In the genomic region with DNA sequence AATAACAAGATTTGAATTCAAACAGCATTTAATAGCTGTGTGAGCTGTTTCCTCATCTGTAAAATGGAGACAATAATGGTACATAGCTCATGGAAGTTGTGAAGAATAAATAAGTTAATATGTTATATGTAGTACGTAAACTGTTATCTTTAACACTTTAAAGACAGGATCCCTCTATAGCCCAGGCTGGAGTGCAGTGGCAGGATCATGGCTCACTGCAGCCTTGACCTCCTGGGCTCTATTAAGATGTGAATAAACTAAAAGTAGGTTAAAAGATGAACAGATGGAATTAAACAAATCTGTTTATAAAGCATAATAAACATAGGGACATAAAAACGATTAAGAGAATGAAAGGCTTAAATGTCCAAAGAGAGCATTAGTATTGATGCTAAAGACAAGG, we compare ENCODE assay signal across 9 cellular contexts. TPM values are rescaled to one million over a fixed set of nuclear protein-coding genes. Genes with fewer than 3 reads are reported as not detected.
DNase-seq lines count a peak whose midpoint lies in the region; ATAC-seq and TF ChIP-seq lines count a peak whose summit lies in the region.
"Had no signal": no experiment of that assay in that cellular context is flagged by ENCODE, and none has a peak within 500 bp of the region (broad histone marks: within the 10 kb centered on the region; RNA-seq: fewer than 3 reads in every experiment).

No MANE protein-coding gene starts in this region.

- H3K27me3 ChIP-seq in SK-N-SH (ENCODE audit: insufficient read depth) (no peaks in the 10 kb centered on the region), iPS DF 6.9 (ENCODE audit: control insufficient read depth, insufficient read depth, low read length) (no peaks in the 10 kb centered on the region)

- H3K4me3 Mint-ChIP-seq in activated T-helper 1 cell treated with anti-CD3 and anti-CD28 coated beads, Interleukin-12 subunit alpha, Interleukin-12 subunit beta, Interleukin-2, Interleukin-4 antibody, amounts not matched to agents 30 ng/mL and 10 ng/mL and 1 ng/mL, durations not matched to agents 14 hours and 24 hours and 36 hours, result peak overlapping the region; percentile 97
- H3K4me3 Mint-ChIP-seq in stimulated activated memory B cell treated with anti-CD40 and anti-IgM and Interleukin-4, amounts not matched to agents 10 μg/mL and 1 μg/mL and 100 μg/mL, for 72 hours, result peak overlapping the region; percentile 98

- H3K9me2 ChIP-seq in SK-N-SH, result no peaks in the 10 kb centered on the region

- H3K4me2 ChIP-seq in SK-N-SH, result peak overlapping the region; percentile 94

- intact Hi-C loops in activated T-helper 1 cell treated with anti-CD3 and anti-CD28 coated beads, Interleukin-12 subunit alpha, Interleukin-12 subunit beta, Interleukin-2, Interleukin-4 antibody, amounts not matched to agents 30 ng/mL and 10 ng/mL and 1 ng/mL, durations not matched to agents 14 hours and 24 hours and 36 hours (cut with micrococcal nuclease), result loop anchor here (1.0 to 10.0 kb wide), 5 partner anchors 349 to 1495 kb away; a partner anchor contains a TSS

- DNase-seq in SK-N-SH (no peak), iPS DF 6.9 (ENCODE audit: low read depth, low spot score) (no peak), AG20443 (ENCODE audit: low spot score) (no peak), DMS79 (lab: John Stamatoyannopoulos, UW) (no peak), NCI-H1694 treated with DMSO at 0.1 percent for 48 hours (lab: John Stamatoyannopoulos, UW) (no peak)
- DNase-seq in activated T-helper 1 cell treated with anti-CD3 and anti-CD28 coated beads, Interleukin-12 subunit alpha, Interleukin-12 subunit beta, Interleukin-2, Interleukin-4 antibody, amounts not matched to agents 30 ng/mL and 10 ng/mL and 1 ng/mL, durations not matched to agents 14 hours and 24 hours and 36 hours (ENCODE audit: low spot score), result no peak
- DNase-seq: effector CD4-positive, alpha-beta T cell had no signal

- peaks cover 69% of the 10 kb centered on the region for H4K20me1 ChIP-seq in SK-N-SH (ENCODE audit: insufficient read depth)

- CTCF ChIA-PET in SK-N-SH (lab: Yijun Ruan, JAX), result interaction anchor here (0.6 to 5.2 kb wide), 4 partner anchors 63 to 885 kb away, joined by 3 to 41 read pairs (median 12); a partner anchor contains a TSS

- no peak for TF ChIP-seq EP300 in SK-N-SH (IDR thresholded peaks at IDR 0.05; ENCODE audit: borderline replicate concordance in 1 of 2, low read depth in 1 of 2, low read length in 1 of 2)

- H3K9me3 ChIP-seq in SK-N-SH (no peaks in the 10 kb centered on the region), iPS DF 6.9 (ENCODE audit: control insufficient read depth, insufficient read depth, low read length) (no peaks in the 10 kb centered on the region)

- H3K36me3 ChIP-seq in SK-N-SH (replicated peaks in 1 of 2; ENCODE audit: control insufficient read depth in 1 of 2, insufficient read depth in 2 of 2, low read length in 1 of 2), result peaks cover 0 to 3% of the 10 kb centered on the region in 2 experiments
- no peaks in the 10 kb centered on the region for H3K36me3 ChIP-seq in iPS DF 6.9 (ENCODE audit: control insufficient read depth, insufficient read depth, low read length)

- ATAC-seq in SK-N-SH treated with all-trans-retinoic acid at 6 μM for 48 hours, result no peak
- ATAC-seq in stimulated activated memory B cell treated with anti-CD40 and anti-IgM and Interleukin-4, amounts not matched to agents 10 μg/mL and 1 μg/mL and 100 μg/mL, for 72 hours, result no peak

- H3K27ac ChIP-seq in SK-N-SH (ENCODE audit: low read depth in 2 of 2, low read length in 1 of 2), result peak overlapping the region; percentile 58 to 92; a peak in 3 of 4 replicates
- no peak overlapping the region for H3K27ac ChIP-seq in iPS DF 6.9 (ENCODE audit: low read length)

- H3K36me3 Mint-ChIP-seq in activated T-helper 1 cell treated with anti-CD3 and anti-CD28 coated beads, Interleukin-12 subunit alpha, Interleukin-12 subunit beta, Interleukin-2, Interleukin-4 antibody, amounts not matched to agents 30 ng/mL and 10 ng/mL and 1 ng/mL, durations not matched to agents 14 hours and 24 hours and 36 hours (ENCODE audit: low read depth), result peaks cover 15% of the 10 kb centered on the region
- H3K36me3 Mint-ChIP-seq in stimulated activated memory B cell treated with anti-CD40 and anti-IgM and Interleukin-4, amounts not matched to agents 10 μg/mL and 1 μg/mL and 100 μg/mL, for 72 hours, result no peaks in the 10 kb centered on the region

- H3K4me1 ChIP-seq in SK-N-SH (ENCODE audit: control insufficient read depth in 1 of 2, insufficient read depth in 2 of 2, low read depth in 1 of 2, low read length in 1 of 2) (peaks cover 28 to 30% of the 10 kb centered on the region in 2 experiments; a peak in 3 of 4 replicates), iPS DF 6.9 (ENCODE audit: control insufficient read depth, insufficient read depth, low read length) (no peaks in the 10 kb centered on the region)

- peak overlapping the region; percentile 93 for H3K4me3 ChIP-seq in SK-N-SH (ENCODE audit: low read depth in 2 of 2, low read length in 1 of 2)
- peak overlapping the region; percentile 100; the same call in 1 of the 2 replicates for H3K4me3 ChIP-seq in iPS DF 6.9 (ENCODE audit: low read length)

- no peak overlapping the region for H2AFZ ChIP-seq in SK-N-SH (ENCODE audit: low read depth)

- H3K9me3 Mint-ChIP-seq in activated T-helper 1 cell treated with anti-CD3 and anti-CD28 coated beads, Interleukin-12 subunit alpha, Interleukin-12 subunit beta, Interleukin-2, Interleukin-4 antibody, amounts not matched to agents 30 ng/mL and 10 ng/mL and 1 ng/mL, durations not matched to agents 14 hours and 24 hours and 36 hours, result no peaks in the 10 kb centered on the region
- H3K9me3 Mint-ChIP-seq in stimulated activated memory B cell treated with anti-CD40 and anti-IgM and Interleukin-4, amounts not matched to agents 10 μg/mL and 1 μg/mL and 100 μg/mL, for 72 hours, result no peaks in the 10 kb centered on the region

- peak overlapping the region; percentile 92; the same call in 1 of the 2 replicates for H3K9ac ChIP-seq in SK-N-SH

- H3F3A ChIP-seq in SK-N-SH (replicated peaks; ENCODE audit: insufficient read depth), result peaks cover 33% of the 10 kb centered on the region

- peak overlapping the region; percentile 93 for H3K27ac Mint-ChIP-seq in activated T-helper 1 cell treated with anti-CD3 and anti-CD28 coated beads, Interleukin-12 subunit alpha, Interleukin-12 subunit beta, Interleukin-2, Interleukin-4 antibody, amounts not matched to agents 30 ng/mL and 10 ng/mL and 1 ng/mL, durations not matched to agents 14 hours and 24 hours and 36 hours
- peak overlapping the region; percentile 98 for H3K27ac Mint-ChIP-seq in stimulated activated memory B cell treated with anti-CD40 and anti-IgM and Interleukin-4, amounts not matched to agents 10 μg/mL and 1 μg/mL and 100 μg/mL, for 72 hours

- POLR2A ChIA-PET in SK-N-SH (lab: Yijun Ruan, JAX), result interaction anchor here (0.6 kb wide), 1 partner anchor 1386 kb away, joined by 3 read pairs; no protein-coding TSS in a partner anchor

- TF ChIP-seq RAD21 in SK-N-SH (IDR thresholded peaks at IDR 0.05; ENCODE audit: low read length), result no peak

- no peaks in the 10 kb centered on the region for H3K27me3 Mint-ChIP-seq in activated T-helper 1 cell treated with anti-CD3 and anti-CD28 coated beads, Interleukin-12 subunit alpha, Interleukin-12 subunit beta, Interleukin-2, Interleukin-4 antibody, amounts not matched to agents 30 ng/mL and 10 ng/mL and 1 ng/mL, durations not matched to agents 14 hours and 24 hours and 36 hours (ENCODE audit: insufficient read depth)
- no peaks in the 10 kb centered on the region for H3K27me3 Mint-ChIP-seq in stimulated activated memory B cell treated with anti-CD40 and anti-IgM and Interleukin-4, amounts not matched to agents 10 μg/mL and 1 μg/mL and 100 μg/mL, for 72 hours

- no peak for TF ChIP-seq CTCF in SK-N-SH (IDR thresholded peaks at IDR 0.05)

- 29% methylated on average over 2 of the region's 2 CpGs for WGBS in SK-N-SH (ENCODE audit: low lambda C conversion rate)
- no CpG with 5 or more reads among the region's 2 CpGs for WGBS in iPS DF 6.9 (ENCODE audit: insufficient coverage, insufficient read length)

- peaks cover 66% of the 10 kb centered on the region for H3K4me1 Mint-ChIP-seq in activated T-helper 1 cell treated with anti-CD3 and anti-CD28 coated beads, Interleukin-12 subunit alpha, Interleukin-12 subunit beta, Interleukin-2, Interleukin-4 antibody, amounts not matched to agents 30 ng/mL and 10 ng/mL and 1 ng/mL, durations not matched to agents 14 hours and 24 hours and 36 hours (ENCODE audit: low read depth)
- H3K4me1 Mint-ChIP-seq in stimulated activated memory B cell treated with anti-CD40 and anti-IgM and Interleukin-4, amounts not matched to agents 10 μg/mL and 1 μg/mL and 100 μg/mL, for 72 hours, result peaks cover 61% of the 10 kb centered on the region

- peaks cover 79% of the 10 kb centered on the region for H3K79me2 ChIP-seq in SK-N-SH (ENCODE audit: insufficient read depth)

TF ChIP-seq in SK-N-SH, 30 proteins besides CTCF, POLR2A, EP300 and RAD21 (continues in another document):
- TF ChIP-seq GABPA (IDR thresholded peaks at IDR 0.05; ENCODE audit: low read depth), result no peak

RNA-seq across cellular contexts. Expression of a gene that starts 3.0 kb away (rescaled TPM):
- 21.1 and 27.1 TPM in 2 replicates for polyA plus RNA-seq in SK-N-SH (2012; rRNA removed)
- polyA plus RNA-seq in SK-N-SH (2012; cell fraction: cytosol; rRNA removed), result 35.0 and 50.4 TPM in 2 replicates
- polyA plus RNA-seq in SK-N-SH (2012; cell fraction: nucleus; rRNA removed), result 11.1 and 23.2 TPM in 2 replicates
- 101 and 109 TPM in 2 replicates for total RNA-seq in activated T-helper 1 cell treated with anti-CD3 and anti-CD28 coated beads, Interleukin-12 subunit alpha, Interleukin-12 subunit beta, Interleukin-2, Interleukin-4 antibody, amounts not matched to agents 30 ng/mL and 10 ng/mL and 1 ng/mL, durations not matched to agents 14 hours and 24 hours and 36 hours
